In genomic region chr17:66906321-66907278, GRCh38 we compare ENCODE assay signal across 9 cellular contexts. TPM values are rescaled to one million over a fixed set of nuclear protein-coding genes. Genes with fewer than 3 reads are reported as not detected.
DNase-seq lines count a peak whose midpoint lies in the region; ATAC-seq and TF ChIP-seq lines count a peak whose summit lies in the region.
"Had no signal": no experiment of that assay in that cellular context is flagged by ENCODE, and none has a peak within 500 bp of the region (broad histone marks: within the 10 kb centered on the region; RNA-seq: fewer than 3 reads in every experiment).

No MANE protein-coding gene starts in this region.

- no peak overlapping the region for H2BK5ac ChIP-seq in trophoblast cell (ENCODE audit: low read depth, low read length, poor library complexity)

- no peaks in the 10 kb centered on the region for H3K4me1 ChIP-seq in trophoblast cell (ENCODE audit: control insufficient read depth in 1 of 2, insufficient read depth in 2 of 2, low read length in 2 of 2)

- no peak overlapping the region for H3K4me2 ChIP-seq in trophoblast cell (ENCODE audit: low read length)

- H3K36me3 Mint-ChIP-seq in glutamatergic neuron (ENCODE audit: unreplicated experiment), result no peaks in the 10 kb centered on the region
- H3K36me3 Mint-ChIP-seq: memory B cell had no signal

- DNase-seq in GM12865 (ENCODE audit: low read depth), result peak; percentile 88
- DNase-seq in NCI-H1092 (lab: John Stamatoyannopoulos, UW), result peak; percentile 76
- DNase-seq in SK-N-MC (ENCODE audit: low read depth, low spot score), result peak; percentile 42
- DNase-seq in activated naive CD4-positive, alpha-beta T cell treated with anti-CD3 and anti-CD28 coated beads, Interleukin-2, amount 50 U/mL, for 16 hours, result peak; percentile 71
- DNase-seq in glutamatergic neuron, result peak; percentile 84
- peak; percentile 46 to 79 for DNase-seq in trophoblast cell
- peak; percentile 79 for DNase-seq in ureter (ENCODE audit: low spot score)

- H4K91ac ChIP-seq in trophoblast cell (ENCODE audit: low read depth, low read length), result no peak overlapping the region

- no peaks in the 10 kb centered on the region for H3K27me3 ChIP-seq in trophoblast cell (ENCODE audit: insufficient read depth, low read length)

- H3K9ac ChIP-seq in SK-N-MC (ENCODE audit: insufficient read length), result no peak overlapping the region
- H3K9ac ChIP-seq in trophoblast cell (ENCODE audit: low read length), result no peak overlapping the region

- H3K9me3 ChIP-seq in SK-N-MC (ENCODE audit: low read depth, low read length), result no peaks in the 10 kb centered on the region
- no peaks in the 10 kb centered on the region for H3K9me3 ChIP-seq in trophoblast cell (ENCODE audit: insufficient read depth, low read depth, low read length)

- H3K79me1 ChIP-seq in trophoblast cell (ENCODE audit: low read length), result no peaks in the 10 kb centered on the region

- H3K27ac Mint-ChIP-seq in glutamatergic neuron (ENCODE audit: unreplicated experiment), result no peak overlapping the region
- H3K27ac Mint-ChIP-seq: memory B cell had no signal

- no peak overlapping the region for H3K14ac ChIP-seq in trophoblast cell (ENCODE audit: low read length)

- no peaks in the 10 kb centered on the region for H3K27me3 Mint-ChIP-seq in glutamatergic neuron (ENCODE audit: unreplicated experiment)

- no CpG with 5 or more reads among the region's 20 CpGs for WGBS in trophoblast cell (ENCODE audit: extremely low coverage, insufficient coverage, insufficient read length)

- peaks cover 2% of the 10 kb centered on the region for H3K9me3 Mint-ChIP-seq in glutamatergic neuron (ENCODE audit: unreplicated experiment)

- no peak overlapping the region for H4K8ac ChIP-seq in trophoblast cell (ENCODE audit: low read depth, low read length)

- no peak overlapping the region for H2BK12ac ChIP-seq in trophoblast cell (ENCODE audit: low read length)

- H4K12ac ChIP-seq in trophoblast cell (ENCODE audit: low read depth, low read length), result no peak overlapping the region

- H3K79me2 ChIP-seq in trophoblast cell (ENCODE audit: control insufficient read depth, insufficient read depth, low read length, poor library complexity), result no peaks in the 10 kb centered on the region

- peak; percentile 93 for TF ChIP-seq CTCF in GM12865 (IDR thresholded peaks at IDR 0.05; ENCODE audit: insufficient read depth, low read depth, low read length, missing control alignments)
- peak; percentile 91 for TF ChIP-seq CTCF in glutamatergic neuron (IDR thresholded peaks at IDR 0.05; ENCODE audit: partially characterized antibody, unreplicated experiment)

- no peak overlapping the region for H3K27ac ChIP-seq in SK-N-MC
- no peak overlapping the region for H3K27ac ChIP-seq in trophoblast cell (ENCODE audit: low read depth, low read length)

- H3K4ac ChIP-seq in trophoblast cell (ENCODE audit: low read depth, low read length), result no peak overlapping the region

- H3K4me1 Mint-ChIP-seq in glutamatergic neuron (ENCODE audit: low read depth, unreplicated experiment), result peaks cover 8% of the 10 kb centered on the region

- no peak overlapping the region for H2BK120ac ChIP-seq in trophoblast cell (ENCODE audit: insufficient read depth, low read length, poor library complexity)

- no peaks in the 10 kb centered on the region for H3K36me3 ChIP-seq in SK-N-MC (ENCODE audit: insufficient read depth, low read length)
- H3K36me3 ChIP-seq in trophoblast cell (ENCODE audit: control insufficient read depth in 1 of 2, insufficient read depth in 2 of 2, low read length in 2 of 2), result no peaks in the 10 kb centered on the region

- no peak overlapping the region for H3K4me3 Mint-ChIP-seq in glutamatergic neuron (ENCODE audit: unreplicated experiment)
- H3K4me3 Mint-ChIP-seq: memory B cell had no signal

- H3K18ac ChIP-seq in trophoblast cell (ENCODE audit: low read length), result no peak overlapping the region

- H3K23ac ChIP-seq in trophoblast cell (ENCODE audit: low read length), result no peak overlapping the region

- no peak for ATAC-seq in HG02840 (IDR thresholded peaks at IDR 0.05; ENCODE audit: low FRiP score, unreplicated experiment)

- no peak overlapping the region for H3K4me3 ChIP-seq in GM12865 (ENCODE audit: low read depth, low read length)
- no peak overlapping the region for H3K4me3 ChIP-seq in SK-N-MC
- no peak overlapping the region for H3K4me3 ChIP-seq in trophoblast cell (ENCODE audit: low read depth, low read length)

- no peak overlapping the region for H2AFZ ChIP-seq in trophoblast cell (ENCODE audit: insufficient read depth, low read length, poor library complexity)

- H2AK5ac ChIP-seq in trophoblast cell (ENCODE audit: low read length), result no peak overlapping the region

RNA-seq across cellular contexts. Expression of gene CACNG4, which starts 57.9 kb away (rescaled TPM):
- total RNA-seq in glutamatergic neuron (ENCODE audit: unreplicated experiment) (105 TPM), ureter (0.57 TPM)
- polyA plus RNA-seq in trophoblast cell (2013), result 53.7 and 55.4 TPM in 2 replicates

Comparison
In these comparisons a context has a peak if more than half of its experiments do, and no peak if none do; other contexts are left out.
1. RNA of gene CACNG4, which starts 57.9 kb away (total RNA-seq): 105 TPM in glutamatergic neuron (single experiment); 0.57 TPM in ureter (single experiment); every median in the first group is over 10 times any median in the second.
2. Peak in every context shown above with its lines, with median percentiles within 50 percentile points of each other: DNase-seq.